2 cellular contexts compared by ENCODE assay signal in the genomic region with DNA sequence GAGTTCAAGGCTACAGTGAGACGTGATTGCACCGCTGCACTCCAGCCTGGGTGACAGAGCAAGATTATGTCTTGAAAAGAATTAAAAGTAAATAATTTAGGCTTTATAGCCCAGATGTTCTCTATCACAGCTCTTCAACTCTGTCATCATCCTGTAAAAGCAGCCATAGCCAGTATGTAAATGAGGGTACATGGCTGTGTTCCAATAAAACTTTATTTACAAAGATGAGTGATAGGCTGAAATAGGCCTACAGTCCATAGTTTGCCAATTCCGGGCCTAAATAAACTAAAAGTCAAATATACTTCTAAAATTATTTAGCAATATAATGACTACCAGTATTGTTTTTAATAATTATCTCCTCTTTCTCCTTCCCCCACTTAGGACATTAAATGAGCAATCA.
A peak's percentile ranks its signal among the peaks of the same experiment; 100 is the strongest.
TF ChIP-seq lines count a peak whose summit lies in the region.

No MANE protein-coding gene starts in this region.

TF ChIP-seq in GM23338, 12 proteins besides CTCF, POLR2A, EP300 and RAD21 (continues in another document):
- TF ChIP-seq EZH2phosphoT487 (IDR thresholded peaks at IDR 0.05; ENCODE audit: unreplicated experiment) (no peak), NANOG (IDR thresholded peaks at IDR 0.05; ENCODE audit: borderline replicate concordance) (no peak), CREB1 (CRISPR knock-in tag; IDR thresholded peaks at IDR 0.05; ENCODE audit: low read depth) (no peak), JUNB (IDR thresholded peaks at IDR 0.05; ENCODE audit: unreplicated experiment) (no peak), EZH2 (IDR thresholded peaks at IDR 0.05; ENCODE audit: low read depth, unreplicated experiment) (no peak), POLR2AphosphoS5 (IDR thresholded peaks at IDR 0.05; ENCODE audit: low read depth) (no peak), STAT1 (IDR thresholded peaks at IDR 0.05; ENCODE audit: unreplicated experiment) (no peak), ZNF114 (CRISPR knock-in tag; IDR thresholded peaks at IDR 0.05) (no peak)
- TF ChIP-seq, protein P1, sequence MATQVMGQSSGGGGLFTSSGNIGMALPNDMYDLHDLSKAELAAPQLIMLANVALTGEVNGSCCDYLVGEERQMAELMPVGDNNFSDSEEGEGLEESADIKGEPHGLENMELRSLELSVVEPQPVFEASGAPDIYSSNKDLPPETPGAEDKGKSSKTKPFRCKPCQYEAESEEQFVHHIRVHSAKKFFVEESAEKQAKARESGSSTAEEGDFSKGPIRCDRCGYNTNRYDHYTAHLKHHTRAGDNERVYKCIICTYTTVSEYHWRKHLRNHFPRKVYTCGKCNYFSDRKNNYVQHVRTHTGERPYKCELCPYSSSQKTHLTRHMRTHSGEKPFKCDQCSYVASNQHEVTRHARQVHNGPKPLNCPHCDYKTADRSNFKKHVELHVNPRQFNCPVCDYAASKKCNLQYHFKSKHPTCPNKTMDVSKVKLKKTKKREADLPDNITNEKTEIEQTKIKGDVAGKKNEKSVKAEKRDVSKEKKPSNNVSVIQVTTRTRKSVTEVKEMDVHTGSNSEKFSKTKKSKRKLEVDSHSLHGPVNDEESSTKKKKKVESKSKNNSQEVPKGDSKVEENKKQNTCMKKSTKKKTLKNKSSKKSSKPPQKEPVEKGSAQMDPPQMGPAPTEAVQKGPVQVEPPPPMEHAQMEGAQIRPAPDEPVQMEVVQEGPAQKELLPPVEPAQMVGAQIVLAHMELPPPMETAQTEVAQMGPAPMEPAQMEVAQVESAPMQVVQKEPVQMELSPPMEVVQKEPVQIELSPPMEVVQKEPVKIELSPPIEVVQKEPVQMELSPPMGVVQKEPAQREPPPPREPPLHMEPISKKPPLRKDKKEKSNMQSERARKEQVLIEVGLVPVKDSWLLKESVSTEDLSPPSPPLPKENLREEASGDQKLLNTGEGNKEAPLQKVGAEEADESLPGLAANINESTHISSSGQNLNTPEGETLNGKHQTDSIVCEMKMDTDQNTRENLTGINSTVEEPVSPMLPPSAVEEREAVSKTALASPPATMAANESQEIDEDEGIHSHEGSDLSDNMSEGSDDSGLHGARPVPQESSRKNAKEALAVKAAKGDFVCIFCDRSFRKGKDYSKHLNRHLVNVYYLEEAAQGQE (IDR thresholded peaks at IDR 0.05; ENCODE audit: unreplicated experiment): no peak
- TF ChIP-seq, protein P2, sequence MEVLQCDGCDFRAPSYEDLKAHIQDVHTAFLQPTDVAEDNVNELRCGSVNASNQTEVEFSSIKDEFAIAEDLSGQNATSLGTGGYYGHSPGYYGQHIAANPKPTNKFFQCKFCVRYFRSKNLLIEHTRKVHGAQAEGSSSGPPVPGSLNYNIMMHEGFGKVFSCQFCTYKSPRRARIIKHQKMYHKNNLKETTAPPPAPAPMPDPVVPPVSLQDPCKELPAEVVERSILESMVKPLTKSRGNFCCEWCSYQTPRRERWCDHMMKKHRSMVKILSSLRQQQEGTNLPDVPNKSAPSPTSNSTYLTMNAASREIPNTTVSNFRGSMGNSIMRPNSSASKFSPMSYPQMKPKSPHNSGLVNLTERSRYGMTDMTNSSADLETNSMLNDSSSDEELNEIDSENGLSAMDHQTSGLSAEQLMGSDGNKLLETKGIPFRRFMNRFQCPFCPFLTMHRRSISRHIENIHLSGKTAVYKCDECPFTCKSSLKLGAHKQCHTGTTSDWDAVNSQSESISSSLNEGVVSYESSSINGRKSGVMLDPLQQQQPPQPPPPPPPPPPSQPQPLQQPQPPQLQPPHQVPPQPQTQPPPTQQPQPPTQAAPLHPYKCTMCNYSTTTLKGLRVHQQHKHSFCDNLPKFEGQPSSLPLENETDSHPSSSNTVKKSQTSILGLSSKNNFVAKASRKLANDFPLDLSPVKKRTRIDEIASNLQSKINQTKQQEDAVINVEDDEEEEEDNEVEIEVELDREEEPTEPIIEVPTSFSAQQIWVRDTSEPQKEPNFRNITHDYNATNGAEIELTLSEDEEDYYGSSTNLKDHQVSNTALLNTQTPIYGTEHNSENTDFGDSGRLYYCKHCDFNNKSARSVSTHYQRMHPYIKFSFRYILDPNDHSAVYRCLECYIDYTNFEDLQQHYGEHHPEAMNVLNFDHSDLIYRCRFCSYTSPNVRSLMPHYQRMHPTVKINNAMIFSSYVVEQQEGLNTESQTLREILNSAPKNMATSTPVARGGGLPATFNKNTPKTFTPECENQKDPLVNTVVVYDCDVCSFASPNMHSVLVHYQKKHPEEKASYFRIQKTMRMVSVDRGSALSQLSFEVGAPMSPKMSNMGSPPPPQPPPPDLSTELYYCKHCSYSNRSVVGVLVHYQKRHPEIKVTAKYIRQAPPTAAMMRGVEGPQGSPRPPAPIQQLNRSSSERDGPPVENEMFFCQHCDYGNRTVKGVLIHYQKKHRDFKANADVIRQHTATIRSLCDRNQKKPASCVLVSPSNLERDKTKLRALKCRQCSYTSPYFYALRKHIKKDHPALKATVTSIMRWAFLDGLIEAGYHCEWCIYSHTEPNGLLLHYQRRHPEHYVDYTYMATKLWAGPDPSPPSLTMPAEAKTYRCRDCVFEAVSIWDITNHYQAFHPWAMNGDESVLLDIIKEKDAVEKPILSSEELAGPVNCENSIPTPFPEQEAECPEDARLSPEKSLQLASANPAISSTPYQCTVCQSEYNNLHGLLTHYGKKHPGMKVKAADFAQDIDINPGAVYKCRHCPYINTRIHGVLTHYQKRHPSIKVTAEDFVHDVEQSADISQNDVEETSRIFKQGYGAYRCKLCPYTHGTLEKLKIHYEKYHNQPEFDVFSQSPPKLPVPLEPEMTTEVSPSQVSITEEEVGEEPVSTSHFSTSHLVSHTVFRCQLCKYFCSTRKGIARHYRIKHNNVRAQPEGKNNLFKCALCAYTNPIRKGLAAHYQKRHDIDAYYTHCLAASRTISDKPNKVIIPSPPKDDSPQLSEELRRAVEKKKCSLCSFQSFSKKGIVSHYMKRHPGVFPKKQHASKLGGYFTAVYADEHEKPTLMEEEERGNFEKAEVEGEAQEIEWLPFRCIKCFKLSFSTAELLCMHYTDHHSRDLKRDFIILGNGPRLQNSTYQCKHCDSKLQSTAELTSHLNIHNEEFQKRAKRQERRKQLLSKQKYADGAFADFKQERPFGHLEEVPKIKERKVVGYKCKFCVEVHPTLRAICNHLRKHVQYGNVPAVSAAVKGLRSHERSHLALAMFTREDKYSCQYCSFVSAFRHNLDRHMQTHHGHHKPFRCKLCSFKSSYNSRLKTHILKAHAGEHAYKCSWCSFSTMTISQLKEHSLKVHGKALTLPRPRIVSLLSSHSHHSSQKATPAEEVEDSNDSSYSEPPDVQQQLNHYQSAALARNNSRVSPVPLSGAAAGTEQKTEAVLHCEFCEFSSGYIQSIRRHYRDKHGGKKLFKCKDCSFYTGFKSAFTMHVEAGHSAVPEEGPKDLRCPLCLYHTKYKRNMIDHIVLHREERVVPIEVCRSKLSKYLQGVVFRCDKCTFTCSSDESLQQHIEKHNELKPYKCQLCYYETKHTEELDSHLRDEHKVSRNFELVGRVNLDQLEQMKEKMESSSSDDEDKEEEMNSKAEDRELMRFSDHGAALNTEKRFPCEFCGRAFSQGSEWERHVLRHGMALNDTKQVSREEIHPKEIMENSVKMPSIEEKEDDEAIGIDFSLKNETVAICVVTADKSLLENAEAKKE (CRISPR knock-in tag; IDR thresholded peaks at IDR 0.05): no peak

TF ChIP-seq in K562, 482 proteins besides CTCF, POLR2A, EP300 and RAD21:
- no peak for TF ChIP-seq ELF4 (CRISPR knock-in tag; IDR thresholded peaks at IDR 0.05)
- TF ChIP-seq, protein P3, sequence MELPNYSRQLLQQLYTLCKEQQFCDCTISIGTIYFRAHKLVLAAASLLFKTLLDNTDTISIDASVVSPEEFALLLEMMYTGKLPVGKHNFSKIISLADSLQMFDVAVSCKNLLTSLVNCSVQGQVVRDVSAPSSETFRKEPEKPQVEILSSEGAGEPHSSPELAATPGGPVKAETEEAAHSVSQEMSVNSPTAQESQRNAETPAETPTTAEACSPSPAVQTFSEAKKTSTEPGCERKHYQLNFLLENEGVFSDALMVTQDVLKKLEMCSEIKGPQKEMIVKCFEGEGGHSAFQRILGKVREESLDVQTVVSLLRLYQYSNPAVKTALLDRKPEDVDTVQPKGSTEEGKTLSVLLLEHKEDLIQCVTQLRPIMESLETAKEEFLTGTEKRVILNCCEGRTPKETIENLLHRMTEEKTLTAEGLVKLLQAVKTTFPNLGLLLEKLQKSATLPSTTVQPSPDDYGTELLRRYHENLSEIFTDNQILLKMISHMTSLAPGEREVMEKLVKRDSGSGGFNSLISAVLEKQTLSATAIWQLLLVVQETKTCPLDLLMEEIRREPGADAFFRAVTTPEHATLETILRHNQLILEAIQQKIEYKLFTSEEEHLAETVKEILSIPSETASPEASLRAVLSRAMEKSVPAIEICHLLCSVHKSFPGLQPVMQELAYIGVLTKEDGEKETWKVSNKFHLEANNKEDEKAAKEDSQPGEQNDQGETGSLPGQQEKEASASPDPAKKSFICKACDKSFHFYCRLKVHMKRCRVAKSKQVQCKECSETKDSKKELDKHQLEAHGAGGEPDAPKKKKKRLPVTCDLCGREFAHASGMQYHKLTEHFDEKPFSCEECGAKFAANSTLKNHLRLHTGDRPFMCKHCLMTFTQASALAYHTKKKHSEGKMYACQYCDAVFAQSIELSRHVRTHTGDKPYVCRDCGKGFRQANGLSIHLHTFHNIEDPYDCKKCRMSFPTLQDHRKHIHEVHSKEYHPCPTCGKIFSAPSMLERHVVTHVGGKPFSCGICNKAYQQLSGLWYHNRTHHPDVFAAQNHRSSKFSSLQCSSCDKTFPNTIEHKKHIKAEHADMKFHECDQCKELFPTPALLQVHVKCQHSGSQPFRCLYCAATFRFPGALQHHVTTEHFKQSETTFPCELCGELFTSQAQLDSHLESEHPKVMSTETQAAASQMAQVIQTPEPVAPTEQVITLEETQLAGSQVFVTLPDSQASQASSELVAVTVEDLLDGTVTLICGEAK (IDR thresholded peaks at IDR 0.05): peak; percentile 93
- TF ChIP-seq, protein P3 (CRISPR knock-in tag; IDR thresholded peaks at IDR 0.05): peak; percentile 89
- no peak for TF ChIP-seq FOXA3 (CRISPR knock-in tag; conservative IDR thresholded peaks at IDR 0.05 in 1 of 2, IDR thresholded peaks at IDR 0.05 in 1 of 2)
- no peak for TF ChIP-seq HCFC1 (IDR thresholded peaks at IDR 0.05; ENCODE audit: low read depth, low read length)
- TF ChIP-seq, protein P4, sequence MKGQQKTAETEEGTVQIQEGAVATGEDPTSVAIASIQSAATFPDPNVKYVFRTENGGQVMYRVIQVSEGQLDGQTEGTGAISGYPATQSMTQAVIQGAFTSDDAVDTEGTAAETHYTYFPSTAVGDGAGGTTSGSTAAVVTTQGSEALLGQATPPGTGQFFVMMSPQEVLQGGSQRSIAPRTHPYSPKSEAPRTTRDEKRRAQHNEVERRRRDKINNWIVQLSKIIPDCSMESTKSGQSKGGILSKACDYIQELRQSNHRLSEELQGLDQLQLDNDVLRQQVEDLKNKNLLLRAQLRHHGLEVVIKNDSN (CRISPR knock-in tag; IDR thresholded peaks at IDR 0.05): no peak
